ENCODE assay signal across 18 cellular contexts in the genomic region with DNA sequence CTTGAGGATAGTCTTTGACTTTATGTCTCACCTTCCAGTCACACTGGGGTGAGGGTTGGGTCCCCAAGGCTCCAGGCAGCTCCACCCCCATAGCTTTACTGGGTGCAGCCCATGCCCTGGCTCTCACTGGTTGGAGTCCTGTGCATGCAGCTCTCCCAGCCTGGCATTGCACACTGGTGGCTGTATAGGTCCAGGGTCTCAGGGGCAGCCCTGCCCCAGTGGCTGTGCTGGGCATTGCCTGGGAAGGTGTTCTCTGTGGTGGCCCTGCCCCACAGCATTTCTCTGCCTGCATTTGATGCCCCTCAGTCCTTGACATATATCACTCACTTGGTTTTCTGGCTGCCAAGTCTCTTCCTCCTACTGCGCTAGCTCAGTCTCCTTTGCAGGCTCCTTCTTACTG. TPM values are rescaled to one million over a fixed set of nuclear protein-coding genes. Genes with fewer than 3 reads are reported as not detected.
DNase-seq lines count a peak whose midpoint lies in the region; ATAC-seq and TF ChIP-seq lines count a peak whose summit lies in the region.
"Had no signal": no experiment of that assay in that cellular context is flagged by ENCODE, and none has a peak within 500 bp of the region (broad histone marks: within the 10 kb centered on the region; RNA-seq: fewer than 3 reads in every experiment).

No MANE protein-coding gene starts in this region.

- H3K4me3 ChIP-seq in IMR-90 (ENCODE audit: insufficient read depth, low read depth, low read length) (no peak overlapping the region), brain microvascular endothelial cell (ENCODE audit: low read depth, low read length) (no peak overlapping the region)

- H3K18ac ChIP-seq in IMR-90 (ENCODE audit: low read depth, low read length) = no peak overlapping the region

- H3K9ac ChIP-seq in IMR-90 (ENCODE audit: low read depth, low read length) = no peak overlapping the region

- H3K56ac ChIP-seq in IMR-90 (ENCODE audit: extremely low read depth, insufficient read depth, low read length) = no peak overlapping the region

- peaks cover 6% of the 10 kb centered on the region; the same call in 1 of the 2 replicates for H3K27me3 ChIP-seq in IMR-90 (ENCODE audit: control insufficient read depth, insufficient read depth, low read length)
- no peaks in the 10 kb centered on the region for H3K27me3 ChIP-seq in brain microvascular endothelial cell (replicated peaks)

- no peak overlapping the region for H2AK9ac ChIP-seq in IMR-90 (replicated peaks; ENCODE audit: low read depth, low read length, poor library complexity)

- WGBS in IMR-90 (ENCODE audit: extremely low coverage in 2 of 2, insufficient read length in 1 of 2), 2 experiments = 89% methylated on average over 1 of the region's 1 CpG; no CpG with 5 or more reads in 1 of the 2 experiments

- no peak for TF ChIP-seq POLR2A in IMR-90 (IDR thresholded peaks at IDR 0.05; ENCODE audit: low read depth, low read length)

- no peak overlapping the region for H4K5ac ChIP-seq in IMR-90 (ENCODE audit: low read depth, low read length)

- CTCF ChIA-PET in IMR-90 (lab: Yijun Ruan, JAX) = no interaction called here

- no peak overlapping the region for H3K4ac ChIP-seq in IMR-90 (ENCODE audit: low read depth, low read length)

- DNase-seq in stimulated activated naive CD8-positive, alpha-beta T cell treated with anti-CD3 and anti-CD28 coated beads, Interleukin-15, amount 100 ng/mL, for 72 hours = no peak
- no peak for DNase-seq in stimulated activated naive CD8-positive, alpha-beta T cell treated with anti-CD3 and anti-CD28 coated beads, Interleukin-15, Interleukin-2, amounts not matched to agents 100 U/mL and 50 U/mL, for 24 hours
- DNase-seq in IMR-90 = no peak
- DNase-seq in brain microvascular endothelial cell = no peak
- DNase-seq in NCI-H774 (lab: John Stamatoyannopoulos, UW) = no peak
- DNase-seq in cerebellar cortex (ENCODE audit: low spot score) = no peak
- DNase-seq in KBM-7 = no peak
- no peak for DNase-seq in kidney tubule cell (ENCODE audit: low spot score)
- DNase-seq: CD4-positive, alpha-beta T cell; GOT3; MV-4-11; NCI-H1417 treated with DMSO at 0.1 percent for 48 hours; NCI-H2029; NCI-H524 treated with DMSO at 0.1 percent for 48 hours; NK-92 treated with Interleukin-12 subunit alpha and Interleukin-12 subunit beta, amount 100 ng/mL, for 24 hours; T-helper 2 cell had no signal

- in situ Hi-C loops in IMR-90 (cut with MboI; ENCODE audit: low sequenced_read_pairs) = loop anchor here (10.0 kb wide), 1 partner anchor 353 kb away; no protein-coding TSS in a partner anchor
- in situ Hi-C loops in brain microvascular endothelial cell (cut with HindIII; ENCODE audit: low pct_ligation_motif_present, low sequenced_read_pairs) = no loop called here
- in situ Hi-C loops in KBM-7 (cut with MboI; ENCODE audit: low pct_unique_long_range_greater_than_20kb, low sequenced_read_pairs) = no loop called here

- no peak overlapping the region for H2BK120ac ChIP-seq in IMR-90 (ENCODE audit: low read depth, low read length)

- H2AK5ac ChIP-seq in IMR-90 (ENCODE audit: low read depth, low read length) = no peak overlapping the region

- no peak overlapping the region for H3K14ac ChIP-seq in IMR-90 (replicated peaks; ENCODE audit: low read depth, low read length)

- POLR2A ChIA-PET in IMR-90 (lab: Charles Lee; ENCODE audit: unreplicated experiment) = no interaction called here

- H3K4me1 ChIP-seq in IMR-90 (ENCODE audit: control insufficient read depth, insufficient read depth, low read length) = no peaks in the 10 kb centered on the region

- H3K27me3 Mint-ChIP-seq in stimulated activated naive CD8-positive, alpha-beta T cell treated with anti-CD3 and anti-CD28 coated beads, Interleukin-15, amount 100 ng/mL, for 72 hours = peaks cover 7% of the 10 kb centered on the region
- H3K27me3 Mint-ChIP-seq: B cell had no signal

- peaks cover 23% of the 10 kb centered on the region for H3K36me3 ChIP-seq in IMR-90 (ENCODE audit: control insufficient read depth, insufficient read depth, low read length)
- H3K36me3 ChIP-seq in brain microvascular endothelial cell (replicated peaks) = peaks cover 26% of the 10 kb centered on the region

- H3K9me1 ChIP-seq in IMR-90 (ENCODE audit: insufficient read depth, low read length) = no peaks in the 10 kb centered on the region

- dilution Hi-C loops in IMR-90 (cut with HindIII; ENCODE audit: low sequenced_read_pairs, unreplicated experiment) = no loop called here

- no peak overlapping the region for H3K23ac ChIP-seq in IMR-90 (ENCODE audit: low read depth, low read length)

- no peaks in the 10 kb centered on the region for H3K9me3 Mint-ChIP-seq in stimulated activated naive CD8-positive, alpha-beta T cell treated with anti-CD3 and anti-CD28 coated beads, Interleukin-15, amount 100 ng/mL, for 72 hours
- H3K9me3 Mint-ChIP-seq: CD4-positive, alpha-beta T cell had no signal

- intact Hi-C loops in IMR-90 (cut with micrococcal nuclease) = no loop called here

- H3K4me1 Mint-ChIP-seq in stimulated activated naive CD8-positive, alpha-beta T cell treated with anti-CD3 and anti-CD28 coated beads, Interleukin-15, amount 100 ng/mL, for 72 hours = no peaks in the 10 kb centered on the region
- H3K4me1 Mint-ChIP-seq: B cell had no signal

- no peak overlapping the region for H2BK5ac ChIP-seq in IMR-90 (ENCODE audit: low read depth, low read length, poor library complexity, severe bottlenecking)

- no peak overlapping the region for H4K8ac ChIP-seq in IMR-90 (ENCODE audit: low read depth in 2 of 2, low read length in 2 of 2)

- no peak overlapping the region for H2BK15ac ChIP-seq in IMR-90 (ENCODE audit: low read depth, low read length)

- H3K4me3 Mint-ChIP-seq in stimulated activated naive CD8-positive, alpha-beta T cell treated with anti-CD3 and anti-CD28 coated beads, Interleukin-15, amount 100 ng/mL, for 72 hours = no peak overlapping the region
- H3K4me3 Mint-ChIP-seq: B cell; CD4-positive, alpha-beta T cell had no signal

- H3K27ac ChIP-seq in IMR-90 (ENCODE audit: insufficient read depth, low read length) (no peak overlapping the region), brain microvascular endothelial cell (no peak overlapping the region)

- 0 out of 2 replicates have a peak, but pooled peaks cover 6% of the 10 kb centered on the region for H4K20me1 ChIP-seq in IMR-90 (ENCODE audit: insufficient read depth, low read length)

- ATAC-seq in stimulated activated naive CD8-positive, alpha-beta T cell treated with anti-CD3 and anti-CD28 coated beads, Interleukin-15, amount 100 ng/mL, for 72 hours = peak; percentile 52
- no peak for ATAC-seq in stimulated activated naive CD8-positive, alpha-beta T cell treated with anti-CD3 and anti-CD28 coated beads, Interleukin-15, Interleukin-2, amounts not matched to agents 100 U/mL and 50 U/mL, for 24 hours
- ATAC-seq in IMR-90 (ENCODE audit: low read depth) = peak; percentile 28
- ATAC-seq: Right ventricle myocardium inferior had no signal

- TF ChIP-seq RAD21 in IMR-90 (IDR thresholded peaks at IDR 0.05; ENCODE audit: low read length) = no peak

- H2AFZ ChIP-seq in IMR-90 (replicated peaks; ENCODE audit: low read length, poor library complexity) = no peak overlapping the region

- H3K27ac Mint-ChIP-seq in stimulated activated naive CD8-positive, alpha-beta T cell treated with anti-CD3 and anti-CD28 coated beads, Interleukin-15, amount 100 ng/mL, for 72 hours = no peak overlapping the region
- H3K27ac Mint-ChIP-seq: B cell had no signal

- H3K9me3 ChIP-seq in IMR-90 (ENCODE audit: control insufficient read depth, insufficient read depth, low read length) = no peaks in the 10 kb centered on the region

- TF ChIP-seq CTCF in IMR-90 (conservative IDR thresholded peaks at IDR 0.05; ENCODE audit: low read depth, low read length) = no peak
- TF ChIP-seq CTCF in brain microvascular endothelial cell (IDR thresholded peaks at IDR 0.05; ENCODE audit: low read depth, low read length, missing control alignments) = peak; percentile 16

- H2BK20ac ChIP-seq in IMR-90 (ENCODE audit: low read depth, low read length) = no peak overlapping the region

- no peaks in the 10 kb centered on the region for H3K79me1 ChIP-seq in IMR-90 (ENCODE audit: low read depth in 1 of 2, low read length in 2 of 2)

- H4K91ac ChIP-seq in IMR-90 (ENCODE audit: insufficient read depth, low read depth, low read length) = no peak overlapping the region

- no TSS peak for BruUV-seq in IMR-90 (replicated peaks; lab: Mats Ljungman, UMichigan)

- no peak overlapping the region for H3K4me2 ChIP-seq in IMR-90 (ENCODE audit: low read depth, low read length)

TF ChIP-seq in IMR-90, 13 proteins besides CTCF, POLR2A, EP300 and RAD21 (continues in another document):
- TF ChIP-seq, protein P1, sequence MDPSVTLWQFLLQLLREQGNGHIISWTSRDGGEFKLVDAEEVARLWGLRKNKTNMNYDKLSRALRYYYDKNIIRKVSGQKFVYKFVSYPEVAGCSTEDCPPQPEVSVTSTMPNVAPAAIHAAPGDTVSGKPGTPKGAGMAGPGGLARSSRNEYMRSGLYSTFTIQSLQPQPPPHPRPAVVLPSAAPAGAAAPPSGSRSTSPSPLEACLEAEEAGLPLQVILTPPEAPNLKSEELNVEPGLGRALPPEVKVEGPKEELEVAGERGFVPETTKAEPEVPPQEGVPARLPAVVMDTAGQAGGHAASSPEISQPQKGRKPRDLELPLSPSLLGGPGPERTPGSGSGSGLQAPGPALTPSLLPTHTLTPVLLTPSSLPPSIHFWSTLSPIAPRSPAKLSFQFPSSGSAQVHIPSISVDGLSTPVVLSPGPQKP (IDR thresholded peaks at IDR 0.05; ENCODE audit: borderline replicate concordance, low read depth, low read length) = no peak
- no peak for TF ChIP-seq SMC3 (IDR thresholded peaks at IDR 0.05; ENCODE audit: low read depth, low read length)
- no peak for TF ChIP-seq CHD1 (IDR thresholded peaks at IDR 0.05; ENCODE audit: low read depth, low read length)
- TF ChIP-seq, protein P2, sequence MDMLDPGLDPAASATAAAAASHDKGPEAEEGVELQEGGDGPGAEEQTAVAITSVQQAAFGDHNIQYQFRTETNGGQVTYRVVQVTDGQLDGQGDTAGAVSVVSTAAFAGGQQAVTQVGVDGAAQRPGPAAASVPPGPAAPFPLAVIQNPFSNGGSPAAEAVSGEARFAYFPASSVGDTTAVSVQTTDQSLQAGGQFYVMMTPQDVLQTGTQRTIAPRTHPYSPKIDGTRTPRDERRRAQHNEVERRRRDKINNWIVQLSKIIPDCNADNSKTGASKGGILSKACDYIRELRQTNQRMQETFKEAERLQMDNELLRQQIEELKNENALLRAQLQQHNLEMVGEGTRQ (IDR thresholded peaks at IDR 0.05; ENCODE audit: low read depth, low read length) = no peak
- no peak for TF ChIP-seq MXI1 (IDR thresholded peaks at IDR 0.05; ENCODE audit: borderline replicate concordance, low read depth, low read length)
- no peak for TF ChIP-seq MAFK (IDR thresholded peaks at IDR 0.05; ENCODE audit: low read depth, low read length)

RNA-seq across cellular contexts. Expression of a gene that starts 21.2 kb away (rescaled TPM):
- 5.4 and 15.6 TPM in 2 replicates for total RNA-seq in IMR-90 (2012; rRNA removed)
- 11.1 and 11.2 TPM in 2 replicates for polyA plus RNA-seq in IMR-90 (2012; rRNA removed)
- 1.4 and 1.6 TPM in 2 replicates for polyA plus RNA-seq in IMR-90 (2012; cell fraction: cytosol; rRNA removed)
- 2.6 and 9.3 TPM in 2 replicates for polyA plus RNA-seq in IMR-90 (2012; cell fraction: nucleus; rRNA removed; ENCODE audit: low replicate concordance)

RNA-seq across cellular contexts. Expression of a gene that starts 21.6 kb away (rescaled TPM):
- total RNA-seq in IMR-90 (2012; rRNA removed) = 11.1 and 13.9 TPM in 2 replicates
- polyA plus RNA-seq in IMR-90 (2012; rRNA removed) = 13.4 and 15.0 TPM in 2 replicates
- polyA plus RNA-seq in IMR-90 (2012; cell fraction: cytosol; rRNA removed) = 5.4 and 5.9 TPM in 2 replicates
- polyA plus RNA-seq in IMR-90 (2012; cell fraction: nucleus; rRNA removed; ENCODE audit: low replicate concordance) = 30.8 and 50.7 TPM in 2 replicates
